Comparison of ENCODE assay signal across 27 cellular contexts in the genomic region with DNA sequence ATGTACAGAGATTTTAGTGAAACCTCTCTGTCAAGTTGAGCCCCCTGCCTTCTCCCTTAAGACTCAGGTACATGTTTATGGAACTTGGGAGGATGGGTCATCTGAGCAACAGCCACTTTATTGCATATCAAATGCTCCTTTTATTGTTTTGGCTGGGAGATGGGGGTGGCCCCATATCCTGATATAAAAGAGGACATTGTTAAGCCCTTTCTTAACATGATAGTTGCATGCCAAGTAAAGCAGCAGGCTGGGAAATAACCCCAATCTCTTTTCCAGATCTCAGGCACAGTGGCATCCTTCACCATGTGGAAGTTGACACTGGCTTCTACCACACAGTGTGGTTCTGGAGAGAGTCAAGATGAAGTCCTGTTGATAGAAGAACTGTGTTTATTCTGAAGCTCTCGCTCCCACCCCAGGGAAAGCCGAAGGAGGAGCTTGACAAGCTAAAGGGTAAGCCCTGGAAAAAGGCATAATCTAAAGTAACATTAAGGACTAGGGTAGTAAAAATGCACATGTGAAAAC.
"Had no signal": no experiment of that assay in that cellular context is flagged by ENCODE, and none has a peak within 500 bp of the region (broad histone marks: within the 10 kb centered on the region; RNA-seq: fewer than 3 reads in every experiment).

No MANE protein-coding gene starts in this region.

- H3K4me3 ChIP-seq: left ventricle myocardium inferior, lung, neural progenitor cell, psoas muscle, right lobe of liver, skin epidermis, stomach, testis, thyroid gland, transverse colon, upper lobe of left lung, vagina had no signal

- H3K9me3 ChIP-seq: left ventricle myocardium inferior, neutrophil, psoas muscle, right lobe of liver, testis, thyroid gland, transverse colon, upper lobe of left lung, vagina had no signal

- H3K4me1 ChIP-seq: left ventricle myocardium inferior, neural progenitor cell, parathyroid adenoma, psoas muscle, right lobe of liver, stomach, upper lobe of left lung, vagina had no signal

- H3K9ac ChIP-seq: neural progenitor cell, parathyroid adenoma had no signal

- H3K27ac ChIP-seq: left ventricle myocardium inferior, neural progenitor cell, neutrophil, parathyroid adenoma, psoas muscle, right lobe of liver, skin epidermis, stomach, thyroid gland, upper lobe of left lung, vagina had no signal

- H3K27me3 ChIP-seq: neural progenitor cell, neutrophil, right lobe of liver, stomach, testis, thyroid gland, transverse colon, upper lobe of left lung, vagina had no signal

- H3K36me3 ChIP-seq: left ventricle myocardium inferior, neural progenitor cell, neutrophil, right lobe of liver, stomach, thyroid gland, transverse colon, upper lobe of left lung, vagina had no signal

- DNase-seq: hippocampal formation; immature natural killer cell; kidney; left ventricle myocardium inferior; midbrain; naive thymus-derived CD8-positive, alpha-beta T cell; nephron progenitor cell; occipital lobe; psoas muscle; right lobe of liver; stimulated activated CD4-positive, alpha-beta T cell treated with anti-CD3 and anti-CD28 coated beads, Interleukin-12 subunit alpha, Interleukin-12 subunit beta, amount 100 ng/mL, for 4 hours; stimulated activated CD4-positive, alpha-beta T cell treated with anti-CD3 and anti-CD28 coated beads, Interleukin-15, amount 100 ng/mL, for 24 hours; stimulated activated CD4-positive, alpha-beta T cell treated with anti-CD3 and anti-CD28 coated beads, Interleukin-2, amount 100 ng/mL, for 24 hours; stimulated activated CD4-positive, alpha-beta T cell treated with anti-CD3 and anti-CD28 coated beads, Interleukin-4, amount 100 ng/mL, for 1 hour; stimulated activated naive B cell treated with anti-CD40 and anti-IgM and Interleukin-4, amounts not matched to agents 10 μg/mL and 1 μg/mL and 100 μg/mL, for 72 hours; stimulated activated naive CD8-positive, alpha-beta T cell treated with anti-CD3 and anti-CD28 coated beads, Interleukin-15, Interleukin-2, amounts not matched to agents 100 U/mL and 50 U/mL, for 24 hours; stomach; testis; thyroid gland; transverse colon; upper lobe of left lung had no signal

- ATAC-seq: naive thymus-derived CD8-positive, alpha-beta T cell; psoas muscle; right lobe of liver; stimulated activated naive B cell treated with anti-CD40 and anti-IgM and Interleukin-4, amounts not matched to agents 10 μg/mL and 1 μg/mL and 100 μg/mL, for 72 hours; stimulated activated naive CD8-positive, alpha-beta T cell treated with anti-CD3 and anti-CD28 coated beads, Interleukin-15, Interleukin-2, amounts not matched to agents 100 U/mL and 50 U/mL, for 24 hours had no signal
